ENCODE assay signal across 8 cellular contexts in genomic region chr5:171310816-171311697, GRCh38. TPM values are rescaled to one million over a fixed set of nuclear protein-coding genes. Genes with fewer than 3 reads are reported as not detected.
DNase-seq lines count a peak whose midpoint lies in the region; ATAC-seq and TF ChIP-seq lines count a peak whose summit lies in the region.

No MANE protein-coding gene starts in this region.

- no peak for TF ChIP-seq CTCF in esophagus muscularis mucosa (IDR thresholded peaks at IDR 0.05)

- no peak for TF ChIP-seq EP300 in esophagus muscularis mucosa (IDR thresholded peaks at IDR 0.05)

- TF ChIP-seq POLR2A in esophagus muscularis mucosa (IDR thresholded peaks at IDR 0.05; ENCODE audit: low read depth) = no peak

- H3K36me3 ChIP-seq in esophagus muscularis mucosa = no peaks in the 10 kb centered on the region

- DNase-seq in NCI-H2081 (lab: John Stamatoyannopoulos, UW) = peak; percentile 12 to 44
- DNase-seq in NCI-H2081 treated with DMSO at 0.1 percent for 48 hours (lab: John Stamatoyannopoulos, UW) = no peak
- peak; percentile 76 for DNase-seq in NCI-H69 (lab: John Stamatoyannopoulos, UW)
- no peak for DNase-seq in esophagus muscularis mucosa (ENCODE audit: extremely low spot score)
- DNase-seq in retina = peak; percentile 81
- DNase-seq in COR-L47 (lab: John Stamatoyannopoulos, UW) = no peak
- no peak for DNase-seq in stimulated activated CD4-positive, alpha-beta T cell treated with anti-CD3 and anti-CD28 coated beads, Interleukin-4, amount 100 ng/mL, for 24 hours

- no peak for ATAC-seq in HG02885 (IDR thresholded peaks at IDR 0.05; ENCODE audit: poor library complexity, unreplicated experiment)

- intact Hi-C loops in esophagus muscularis mucosa (cut with DNase I) = no loop called here

- peaks cover 48 to 81% (median 76%) of the 10 kb centered on the region in 4 donors for H3K4me1 ChIP-seq in esophagus muscularis mucosa

- peaks cover 23 to 100% (median 95%) of the 10 kb centered on the region in 4 donors for H3K27me3 ChIP-seq in esophagus muscularis mucosa

- no peaks in the 10 kb centered on the region for H3K9me3 ChIP-seq in esophagus muscularis mucosa

- peak overlapping the region; percentile 27 to 40 (median 32) for H3K4me3 ChIP-seq in esophagus muscularis mucosa

- H3K27ac ChIP-seq in esophagus muscularis mucosa (replicated peaks in 1 of 4) = no peak overlapping the region

- WGBS in esophagus muscularis mucosa = 20% methylated on average over 43 of the region's 78 CpGs

RNA-seq across cellular contexts. Expression of gene TLX3, which starts 2.0 kb away (rescaled TPM):
- total RNA-seq in esophagus muscularis mucosa = not detected

Comparison
In these comparisons a context has a peak if more than half of its experiments do, and no peak if none do; other contexts are left out.
1. DNase-seq: peak in NCI-H2081 (2 of 2), NCI-H69 (single experiment) and retina (single experiment); none in NCI-H2081 treated with DMSO at 0.1 percent for 48 hours (single experiment), esophagus muscularis mucosa (single experiment), COR-L47 (single experiment) and stimulated activated CD4-positive, alpha-beta T cell treated with anti-CD3 and anti-CD28 coated beads, Interleukin-4, amount 100 ng/mL, for 24 hours (single experiment).